ENCODE assay signal across 1 cellular context in genomic region chr11:62370743-62371440, GRCh38.
TF ChIP-seq lines count a peak whose summit lies in the region.

No MANE protein-coding gene starts in this region.

TF ChIP-seq in SK-N-SH, 30 proteins besides CTCF, POLR2A, EP300 and RAD21 (continued from another document):
- TF ChIP-seq USF1 (IDR thresholded peaks at IDR 0.05; ENCODE audit: borderline replicate concordance, low read depth) (no peak), JUND (IDR thresholded peaks at IDR 0.05) (no peak)
TF ChIP-seq in SK-N-SH: peak in this region for 0.
